In genomic region chr12:15910864-15911696, GRCh38 we compare ENCODE assay signal across 8 cellular contexts. TPM values are rescaled to one million over a fixed set of nuclear protein-coding genes. Genes with fewer than 3 reads are reported as not detected.
DNase-seq lines count a peak whose midpoint lies in the region; ATAC-seq and TF ChIP-seq lines count a peak whose summit lies in the region.

Gene DERA, plus strand, starts transcription at chr12:15911332. Its CDS starts 52 bp downstream, at chr12:15911384.

- peaks cover 2% of the 10 kb centered on the region for H3K36me3 ChIP-seq in fibroblast of lung (ENCODE audit: control insufficient read depth, insufficient read depth, low read length)

- H3K4me3 Mint-ChIP-seq in activated T-helper 1 cell treated with anti-CD3 and anti-CD28 coated beads, Interleukin-12 subunit alpha, Interleukin-12 subunit beta, Interleukin-2, Interleukin-4 antibody, amounts not matched to agents 30 ng/mL and 10 ng/mL and 1 ng/mL, durations not matched to agents 14 hours and 24 hours and 36 hours, result peak within 1 kb of the TSS; percentile 87
- H3K4me3 Mint-ChIP-seq in naive thymus-derived CD8-positive, alpha-beta T cell, result peak within 1 kb of the TSS; percentile 87 to 97 (median 94)

- peak; percentile 90 for ATAC-seq in GM21526 (IDR thresholded peaks at IDR 0.05; ENCODE audit: low FRiP score, unreplicated experiment)
- peak; percentile 87 to 94 for ATAC-seq in naive thymus-derived CD8-positive, alpha-beta T cell

- peaks cover 2% of the 10 kb centered on the region for H3K4me1 ChIP-seq in fibroblast of lung (ENCODE audit: control insufficient read depth, extremely low read depth, insufficient read depth, low read length)

- peaks cover 10% of the 10 kb centered on the region for H3K79me2 ChIP-seq in fibroblast of lung (ENCODE audit: control insufficient read depth, insufficient read depth, low read length)

- H2AFZ ChIP-seq in fibroblast of lung (ENCODE audit: low read length), result peak within 1 kb of the TSS; percentile 67

- H3K4me1 Mint-ChIP-seq in activated T-helper 1 cell treated with anti-CD3 and anti-CD28 coated beads, Interleukin-12 subunit alpha, Interleukin-12 subunit beta, Interleukin-2, Interleukin-4 antibody, amounts not matched to agents 30 ng/mL and 10 ng/mL and 1 ng/mL, durations not matched to agents 14 hours and 24 hours and 36 hours (ENCODE audit: low read depth), result peaks cover 25% of the 10 kb centered on the region
- H3K4me1 Mint-ChIP-seq in naive thymus-derived CD8-positive, alpha-beta T cell, result peaks cover 10 to 23% (median 19%) of the 10 kb centered on the region in 4 donors

- no peaks in the 10 kb centered on the region for H3K27me3 Mint-ChIP-seq in activated T-helper 1 cell treated with anti-CD3 and anti-CD28 coated beads, Interleukin-12 subunit alpha, Interleukin-12 subunit beta, Interleukin-2, Interleukin-4 antibody, amounts not matched to agents 30 ng/mL and 10 ng/mL and 1 ng/mL, durations not matched to agents 14 hours and 24 hours and 36 hours (ENCODE audit: insufficient read depth)
- H3K27me3 Mint-ChIP-seq in naive thymus-derived CD8-positive, alpha-beta T cell, result no peaks in the 10 kb centered on the region

- peak within 1 kb of the TSS; percentile 69 to 78 (median 72) for H3K4me3 ChIP-seq in fibroblast of lung (replicated peaks in 1 of 4; ENCODE audit: control extremely low read depth in 1 of 4, insufficient read depth in 1 of 4, low read depth in 3 of 4, low read length in 4 of 4)

- peak; percentile 97 for DNase-seq in DMS53 (lab: John Stamatoyannopoulos, UW)
- DNase-seq in HuH-7 (ENCODE audit: low spot score), result peak; percentile 73
- DNase-seq in activated T-helper 1 cell treated with anti-CD3 and anti-CD28 coated beads, Interleukin-12 subunit alpha, Interleukin-12 subunit beta, Interleukin-2, Interleukin-4 antibody, amounts not matched to agents 30 ng/mL and 10 ng/mL and 1 ng/mL, durations not matched to agents 14 hours and 24 hours and 36 hours (ENCODE audit: low spot score), result peak; percentile 54
- peak; percentile 67 to 74 for DNase-seq in fibroblast of lung (ENCODE audit: low read depth in 2 of 2)
- DNase-seq in naive thymus-derived CD8-positive, alpha-beta T cell, result peak; percentile 23 to 69 (median 54)
- DNase-seq in stimulated activated naive CD4-positive, alpha-beta T cell treated with Interleukin-2 at 50 U/mL for 16 hours (lab: John Stamatoyannopoulos, UW), result peak; percentile 54

- H3K4me2 ChIP-seq in fibroblast of lung (ENCODE audit: extremely low read depth, insufficient read depth, low read length), result peak within 1 kb of the TSS; percentile 93

- H4K20me1 ChIP-seq in fibroblast of lung (ENCODE audit: control insufficient read depth, extremely low read depth, insufficient read depth, low read length), result no peaks in the 10 kb centered on the region

- no peaks in the 10 kb centered on the region for H3K9me3 Mint-ChIP-seq in activated T-helper 1 cell treated with anti-CD3 and anti-CD28 coated beads, Interleukin-12 subunit alpha, Interleukin-12 subunit beta, Interleukin-2, Interleukin-4 antibody, amounts not matched to agents 30 ng/mL and 10 ng/mL and 1 ng/mL, durations not matched to agents 14 hours and 24 hours and 36 hours
- H3K9me3 Mint-ChIP-seq in naive thymus-derived CD8-positive, alpha-beta T cell, result no peaks in the 10 kb centered on the region

- peak within 1 kb of the TSS; percentile 89 for H3K27ac ChIP-seq in fibroblast of lung (ENCODE audit: insufficient read depth, low read length)

- intact Hi-C loops in activated T-helper 1 cell treated with anti-CD3 and anti-CD28 coated beads, Interleukin-12 subunit alpha, Interleukin-12 subunit beta, Interleukin-2, Interleukin-4 antibody, amounts not matched to agents 30 ng/mL and 10 ng/mL and 1 ng/mL, durations not matched to agents 14 hours and 24 hours and 36 hours (cut with micrococcal nuclease), result loop anchor here (1.0 kb wide), 2 partner anchors 12 to 29 kb away; partner anchors contain the start of gene STRAP

- H3K27ac Mint-ChIP-seq in activated T-helper 1 cell treated with anti-CD3 and anti-CD28 coated beads, Interleukin-12 subunit alpha, Interleukin-12 subunit beta, Interleukin-2, Interleukin-4 antibody, amounts not matched to agents 30 ng/mL and 10 ng/mL and 1 ng/mL, durations not matched to agents 14 hours and 24 hours and 36 hours, result peak within 1 kb of the TSS; percentile 90
- peak within 1 kb of the TSS; percentile 80 to 95 (median 91) for H3K27ac Mint-ChIP-seq in naive thymus-derived CD8-positive, alpha-beta T cell

- H3K27me3 ChIP-seq in fibroblast of lung (ENCODE audit: control insufficient read depth, insufficient read depth, low read length), result no peaks in the 10 kb centered on the region

- peak within 1 kb of the TSS; percentile 90 for H3K9ac ChIP-seq in fibroblast of lung (ENCODE audit: insufficient read depth, low read length)

- POLR2A ChIA-PET in naive thymus-derived CD8-positive, alpha-beta T cell (lab: Charles Lee), result interaction anchor here (0.6 to 2.7 kb wide), 8 partner anchors 10 to 1140 kb away, joined by 3 to 10 read pairs (median 3); partner anchors contain the start of genes EPS8 and STRAP

- H3K9me3 ChIP-seq in fibroblast of lung (ENCODE audit: control insufficient read depth, insufficient read depth, low read depth, low read length), result no peaks in the 10 kb centered on the region

- no peaks in the 10 kb centered on the region for H3K36me3 Mint-ChIP-seq in activated T-helper 1 cell treated with anti-CD3 and anti-CD28 coated beads, Interleukin-12 subunit alpha, Interleukin-12 subunit beta, Interleukin-2, Interleukin-4 antibody, amounts not matched to agents 30 ng/mL and 10 ng/mL and 1 ng/mL, durations not matched to agents 14 hours and 24 hours and 36 hours (ENCODE audit: low read depth)
- H3K36me3 Mint-ChIP-seq in naive thymus-derived CD8-positive, alpha-beta T cell, result no peaks in the 10 kb centered on the region

- no peak for TF ChIP-seq CTCF in fibroblast of lung (conservative IDR thresholded peaks at IDR 0.05 in 1 of 2, IDR thresholded peaks at IDR 0.05 in 1 of 2; ENCODE audit: low read depth in 1 of 2, low read length in 2 of 2)

TF ChIP-seq in PFSK-1, 5 proteins besides CTCF, POLR2A, EP300 and RAD21:
- TF ChIP-seq TAF1 (IDR thresholded peaks at IDR 0.05; ENCODE audit: borderline replicate concordance, insufficient read depth, low read length) (peak; percentile 54; the same call in 1 of the 2 replicates), REST (IDR thresholded peaks at IDR 0.05; ENCODE audit: insufficient read depth in 1 of 2, low read depth in 2 of 2, low read length in 2 of 2) (no peak), POLR2AphosphoS5 (IDR thresholded peaks at IDR 0.05; ENCODE audit: low read depth, low read length) (peak; percentile 68), FOXP2 (optimal IDR thresholded peaks at IDR 0.05; ENCODE audit: borderline replicate concordance, extremely low read depth, extremely low read length, insufficient read depth) (no peak)
TF ChIP-seq in PFSK-1: peak in this region for 2.

RNA-seq across cellular contexts. Expression of gene DERA, which starts in this region (rescaled TPM):
- polyA plus RNA-seq in PFSK-1 (2012; ENCODE audit: insufficient read length, low read depth), result 9.9 TPM
- 15.3 and 17.1 TPM in 2 replicates for total RNA-seq in activated T-helper 1 cell treated with anti-CD3 and anti-CD28 coated beads, Interleukin-12 subunit alpha, Interleukin-12 subunit beta, Interleukin-2, Interleukin-4 antibody, amounts not matched to agents 30 ng/mL and 10 ng/mL and 1 ng/mL, durations not matched to agents 14 hours and 24 hours and 36 hours
- 42.1 and 48.2 TPM in 2 replicates for total RNA-seq in fibroblast of lung
- polyA plus RNA-seq in fibroblast of lung, result 51.1 and 51.5 TPM in 2 replicates
- 43.3 and 48.7 TPM in 2 replicates for polyA plus RNA-seq in fibroblast of lung (2012)
- 3.3 and 7.1 TPM in 2 replicates for polyA minus RNA-seq in fibroblast of lung (ENCODE audit: low replicate concordance)
- 10 to 100 TPM; 12.4 to 14.1 TPM for total RNA-seq in naive thymus-derived CD8-positive, alpha-beta T cell
- 10 to 100 TPM; 22.8 to 28.5 (median 26.7) TPM for polyA plus RNA-seq in naive thymus-derived CD8-positive, alpha-beta T cell

Comparison
In these comparisons a context has a peak if more than half of its experiments do, and no peak if none do; other contexts are left out.
1. Peak in every context shown above with its lines: DNase-seq, ATAC-seq, H3K4me3 ChIP-seq and H3K27ac ChIP-seq.